9 cellular contexts compared by ENCODE assay signal in the genomic region with DNA sequence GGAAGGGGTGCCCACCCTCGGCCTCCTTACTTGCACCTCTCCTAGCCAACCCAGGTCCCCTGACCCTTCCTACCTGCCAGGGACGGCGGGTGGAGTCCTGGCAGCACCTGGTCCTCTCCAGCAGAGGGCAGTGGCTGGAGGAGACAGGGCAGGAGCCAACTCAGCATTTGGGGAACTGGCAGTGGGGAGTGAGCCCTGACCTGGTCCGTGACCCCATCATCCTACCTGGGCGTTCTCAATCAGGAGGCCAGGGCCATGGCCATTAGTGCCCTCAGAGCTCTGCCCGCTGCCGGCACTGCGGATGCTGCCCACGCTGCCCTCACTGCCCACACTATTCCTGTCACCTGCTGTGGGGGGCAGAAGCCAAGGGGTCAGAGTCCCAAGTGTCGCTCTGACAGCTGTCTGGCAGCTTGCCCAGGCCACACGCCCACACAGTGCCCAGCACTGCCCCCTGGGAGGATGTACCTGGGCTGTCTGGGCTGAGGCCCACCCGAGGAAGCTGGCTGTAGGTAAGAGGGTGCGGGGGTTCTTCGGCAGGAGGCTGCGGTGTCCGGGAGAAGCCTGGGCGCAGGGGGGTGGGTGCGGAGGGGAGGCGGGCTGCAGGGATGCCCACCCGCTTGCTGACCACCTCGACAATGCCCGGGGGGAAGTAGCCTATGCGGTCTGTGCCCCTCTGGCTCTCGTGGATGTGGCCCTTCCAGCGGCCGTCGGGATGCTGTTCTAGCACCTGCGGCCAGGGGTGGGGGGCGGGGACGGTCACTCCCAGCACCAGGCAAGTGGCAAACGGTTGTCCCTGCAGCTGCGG. TPM values are rescaled to one million over a fixed set of nuclear protein-coding genes. Genes with fewer than 3 reads are reported as not detected.
DNase-seq lines count a peak whose midpoint lies in the region; ATAC-seq and TF ChIP-seq lines count a peak whose summit lies in the region.
"Had no signal": no experiment of that assay in that cellular context is flagged by ENCODE, and none has a peak within 500 bp of the region (broad histone marks: within the 10 kb centered on the region; RNA-seq: fewer than 3 reads in every experiment).

No MANE protein-coding gene starts in this region.

- intact Hi-C loops in lower lobe of right lung (cut with DNase I) = no loop called here

- no peak overlapping the region for H3K27ac ChIP-seq in lower lobe of right lung

- no peak overlapping the region for H3K4me3 Mint-ChIP-seq in brain
- H3K4me3 Mint-ChIP-seq: activated naive CD4-positive, alpha-beta T cell treated with anti-CD3 and anti-CD28 coated beads, Interleukin-2, amount 50 U/mL, for 24 hours had no signal

- DNase-seq in 8988T (peak; percentile 89), RPMI8226 (peak; percentile 79), lower lobe of right lung (peak; percentile 57), NCI-H1694 treated with DMSO at 0.1 percent for 48 hours (lab: John Stamatoyannopoulos, UW) (no peak), A172 (ENCODE audit: low spot score) (no peak)

- H3K9me3 Mint-ChIP-seq in brain = no peaks in the 10 kb centered on the region
- H3K9me3 Mint-ChIP-seq: activated naive CD4-positive, alpha-beta T cell treated with anti-CD3 and anti-CD28 coated beads, Interleukin-2, amount 50 U/mL, for 24 hours had no signal

- peaks cover 20% of the 10 kb centered on the region for H3K4me1 Mint-ChIP-seq in brain
- H3K4me1 Mint-ChIP-seq: activated naive CD4-positive, alpha-beta T cell treated with anti-CD3 and anti-CD28 coated beads, Interleukin-2, amount 50 U/mL, for 24 hours had no signal

- peaks cover 35% of the 10 kb centered on the region for H3K4me1 ChIP-seq in lower lobe of right lung

- H3K36me3 Mint-ChIP-seq in brain = peaks cover 5% of the 10 kb centered on the region
- H3K36me3 Mint-ChIP-seq: activated naive CD4-positive, alpha-beta T cell treated with anti-CD3 and anti-CD28 coated beads, Interleukin-2, amount 50 U/mL, for 24 hours had no signal

- H3K4me3 ChIP-seq in lower lobe of right lung = no peak overlapping the region

- no peaks in the 10 kb centered on the region for H3K9me3 ChIP-seq in lower lobe of right lung

- TF ChIP-seq CTCF in GM12874 (IDR thresholded peaks at IDR 0.05; ENCODE audit: insufficient read depth, low read depth, low read length) (peak; percentile 85), brain (conservative IDR thresholded peaks at IDR 0.05) (peak; percentile 38 to 53), lower lobe of right lung (IDR thresholded peaks at IDR 0.05) (peak; percentile 59)

- no peak overlapping the region for H3K27ac Mint-ChIP-seq in brain
- H3K27ac Mint-ChIP-seq: activated naive CD4-positive, alpha-beta T cell treated with anti-CD3 and anti-CD28 coated beads, Interleukin-2, amount 50 U/mL, for 24 hours had no signal

- ATAC-seq in lower lobe of right lung (peak; percentile 41 to 53), GM18505 (IDR thresholded peaks at IDR 0.05; ENCODE audit: unreplicated experiment) (no peak)

- no peaks in the 10 kb centered on the region for H3K27me3 ChIP-seq in lower lobe of right lung (ENCODE audit: low read depth)

- H3K27me3 Mint-ChIP-seq in brain = no peaks in the 10 kb centered on the region
- H3K27me3 Mint-ChIP-seq: activated naive CD4-positive, alpha-beta T cell treated with anti-CD3 and anti-CD28 coated beads, Interleukin-2, amount 50 U/mL, for 24 hours had no signal

- no peak for TF ChIP-seq POLR2A in GM18505 (IDR thresholded peaks at IDR 0.05; ENCODE audit: borderline replicate concordance, extremely low read depth, insufficient read depth, insufficient read length)

- H3K36me3 ChIP-seq in lower lobe of right lung = peaks cover 82% of the 10 kb centered on the region

RNA-seq across cellular contexts. Expression of gene CASKIN2, which starts 10.8 kb away (rescaled TPM):
- 29.0 TPM for polyA plus RNA-seq in brain (ENCODE audit: insufficient read depth, low read depth, low replicate concordance)
- 68.8 TPM for total RNA-seq in lower lobe of right lung
- total RNA-seq in A172 (2014; rRNA removed; shearing (Covaris generic)) = 8.4 and 10.8 TPM in 2 replicates

RNA-seq across cellular contexts. Expression of gene TSEN54, which starts 11.8 kb away (rescaled TPM):
- polyA plus RNA-seq in brain (ENCODE audit: insufficient read depth, low read depth, low replicate concordance) = 32.9 TPM
- total RNA-seq in lower lobe of right lung = 20.4 TPM
- total RNA-seq in A172 (2014; rRNA removed; shearing (Covaris generic)) = 43.9 and 48.6 TPM in 2 replicates

RNA-seq across cellular contexts. Expression of gene LLGL2, which starts 20.9 kb away (rescaled TPM):
- 22.1 TPM for polyA plus RNA-seq in brain (ENCODE audit: insufficient read depth, low read depth, low replicate concordance)
- 111 TPM for total RNA-seq in lower lobe of right lung
- 1.6 and 4.0 TPM in 2 replicates for total RNA-seq in A172 (2014; rRNA removed; shearing (Covaris generic))

RNA-seq across cellular contexts. Expression of gene TMEM94, which starts 48.1 kb away (rescaled TPM):
- polyA plus RNA-seq in brain (ENCODE audit: insufficient read depth, low read depth, low replicate concordance) = 156 TPM
- 89.5 TPM for total RNA-seq in lower lobe of right lung
- total RNA-seq in A172 (2014; rRNA removed; shearing (Covaris generic)) = 49.7 and 53.9 TPM in 2 replicates

Comparison
In these comparisons a context has a peak if more than half of its experiments do, and no peak if none do; other contexts are left out.
1. DNase-seq: peak in 8988T (single experiment), RPMI8226 (single experiment) and lower lobe of right lung (single experiment); none in NCI-H1694 treated with DMSO at 0.1 percent for 48 hours (single experiment) and A172 (single experiment).
2. RNA of gene LLGL2, which starts 20.9 kb away (total RNA-seq): 111 TPM in lower lobe of right lung (single experiment); 1.6 to 4.0 TPM in A172; every median in the first group is over 10 times any median in the second.
3. Peak in every context shown above with its lines, with median percentiles within 50 percentile points of each other: CTCF ChIP-seq.